ENCODE assay signal across 8 cellular contexts in the genomic region with DNA sequence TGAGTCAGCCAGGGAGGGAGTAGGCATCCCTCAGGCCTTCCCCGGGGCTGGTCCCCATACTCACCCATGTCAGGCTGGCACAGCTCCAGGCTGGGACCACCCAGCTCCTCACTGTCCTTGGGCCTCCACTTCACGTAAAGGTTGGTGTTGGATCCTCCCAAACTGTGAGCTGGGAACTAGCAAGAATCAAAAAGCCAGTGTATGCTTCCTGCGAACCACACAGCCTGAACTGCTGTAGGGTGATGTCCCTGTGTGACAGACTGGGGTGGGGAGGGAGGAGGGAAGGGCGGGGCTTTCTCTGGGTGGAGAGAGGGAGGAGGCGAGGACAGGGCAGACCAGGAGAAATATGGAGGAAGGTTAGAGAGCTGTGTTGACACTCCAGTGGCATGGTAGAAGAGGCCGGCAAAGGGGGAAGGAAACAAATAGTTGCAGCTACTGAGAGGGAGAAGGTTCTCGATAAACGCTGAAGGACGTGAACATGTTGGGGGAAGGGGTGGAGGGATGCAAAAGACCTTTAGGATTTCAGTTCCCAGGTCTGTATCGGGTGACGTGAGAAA. TPM values are rescaled to one million over a fixed set of nuclear protein-coding genes. Genes with fewer than 3 reads are reported as not detected.
DNase-seq lines count a peak whose midpoint lies in the region; ATAC-seq and TF ChIP-seq lines count a peak whose summit lies in the region.

No MANE protein-coding gene starts in this region.

- ATAC-seq in GM18867 (IDR thresholded peaks at IDR 0.05; ENCODE audit: unreplicated experiment) = peak; percentile 52
- ATAC-seq in HG03097 (IDR thresholded peaks at IDR 0.05; ENCODE audit: low FRiP score, unreplicated experiment) = peak; percentile 30
- ATAC-seq in activated B cell treated with CpG ODN at 0.5 μM for 24 hours (ENCODE audit: low read depth) = peak; percentile 64
- ATAC-seq in central memory CD8-positive, alpha-beta T cell (replicated peaks; ENCODE audit: extremely low read depth, poor library complexity, severe bottlenecking) = peak; percentile 76

- POLR2A ChIA-PET in A673 (lab: Charles Lee; ENCODE audit: low non-redundant PET) (interaction anchor here (0.9 to 1.0 kb wide), 2 partner anchors 52 to 115 kb away, joined by 3 to 4 read pairs; a partner anchor contains a TSS), activated B cell treated with CpG ODN at 0.5 μM for 24 hours (lab: Charles Lee) (interaction anchor here (0.5 to 6.1 kb wide), 33 partner anchors 9 to 953 kb away, joined by 3 to 96 read pairs (median 5); a partner anchor contains a TSS)

- H3K9me3 ChIP-seq in A673 (ENCODE audit: low read depth, low read length, poor library complexity, severe bottlenecking) = no peaks in the 10 kb centered on the region

- H3K27me3 Mint-ChIP-seq in activated B cell treated with CpG ODN at 0.5 μM for 24 hours = no peaks in the 10 kb centered on the region
- no peaks in the 10 kb centered on the region for H3K27me3 Mint-ChIP-seq in central memory CD8-positive, alpha-beta T cell

- DNase-seq in A673 (ENCODE audit: low spot score) (peak; percentile 94), NCI-H2196 (lab: John Stamatoyannopoulos, UW; ENCODE audit: unreplicated experiment) (peak; percentile 82), activated B cell treated with CpG ODN at 0.5 μM for 24 hours (peak; percentile 73), kidney epithelial cell (ENCODE audit: low read depth) (no peak)
- DNase-seq in central memory CD8-positive, alpha-beta T cell (ENCODE audit: low spot score in 2 of 2) = peak; percentile 40 to 57
- peak; percentile 41 to 73 for DNase-seq in stimulated activated CD4-positive, alpha-beta T cell treated with anti-CD3 and anti-CD28 coated beads, Interleukin-1b, Interleukin-23, amount 100 ng/mL, for 1 hour (ENCODE audit: low read depth in 2 of 2)

- H3K4me1 Mint-ChIP-seq in activated B cell treated with CpG ODN at 0.5 μM for 24 hours = peaks cover 71% of the 10 kb centered on the region
- peaks cover 59% of the 10 kb centered on the region for H3K4me1 Mint-ChIP-seq in central memory CD8-positive, alpha-beta T cell

- H3K27ac ChIP-seq in A673 (ENCODE audit: low read depth, low read length, poor library complexity, severe bottlenecking) = peak overlapping the region; percentile 78

- no peaks in the 10 kb centered on the region for H3K9me3 Mint-ChIP-seq in activated B cell treated with CpG ODN at 0.5 μM for 24 hours
- H3K9me3 Mint-ChIP-seq in central memory CD8-positive, alpha-beta T cell = no peaks in the 10 kb centered on the region

- H3K36me3 ChIP-seq in A673 (ENCODE audit: insufficient read depth, low read length, poor library complexity, severe bottlenecking) = peaks cover 41% of the 10 kb centered on the region
- H3K36me3 ChIP-seq in kidney epithelial cell (ENCODE audit: control insufficient read depth, insufficient read depth, low read length) = peaks cover 2% of the 10 kb centered on the region

- CTCF ChIA-PET in A673 (lab: Charles Lee) (interaction anchor here (0.6 to 1.8 kb wide), 22 partner anchors 8 to 475 kb away, joined by 3 to 20 read pairs (median 4); a partner anchor contains a TSS), activated B cell treated with CpG ODN at 0.5 μM for 24 hours (lab: Charles Lee) (interaction anchor here (0.8 to 2.3 kb wide), 30 partner anchors 10 to 476 kb away, joined by 3 to 55 read pairs (median 5); a partner anchor contains a TSS)

- H3K27me3 ChIP-seq in A673 (replicated peaks; ENCODE audit: insufficient read depth, low read depth, low read length, poor library complexity) = no peaks in the 10 kb centered on the region
- no peaks in the 10 kb centered on the region for H3K27me3 ChIP-seq in kidney epithelial cell (ENCODE audit: control insufficient read depth, insufficient read depth, low read length)

- H3K4me1 ChIP-seq in A673 (ENCODE audit: insufficient read depth, low read length, poor library complexity, severe bottlenecking) = peaks cover 41% of the 10 kb centered on the region

- H3K27ac Mint-ChIP-seq in activated B cell treated with CpG ODN at 0.5 μM for 24 hours = peak overlapping the region; percentile 97
- H3K27ac Mint-ChIP-seq in central memory CD8-positive, alpha-beta T cell (ENCODE audit: low read depth) = peak overlapping the region; percentile 94

- H3K4me3 ChIP-seq in A673 (ENCODE audit: low read depth, low read length, poor library complexity, severe bottlenecking) (peak overlapping the region; percentile 77), kidney epithelial cell (ENCODE audit: low read depth, low read length) (peak overlapping the region; percentile 86)

- peaks cover 39% of the 10 kb centered on the region for H3K36me3 Mint-ChIP-seq in activated B cell treated with CpG ODN at 0.5 μM for 24 hours (ENCODE audit: low read depth)
- H3K36me3 Mint-ChIP-seq in central memory CD8-positive, alpha-beta T cell (ENCODE audit: insufficient read depth) = peaks cover 54% of the 10 kb centered on the region

- H3K4me3 Mint-ChIP-seq in activated B cell treated with CpG ODN at 0.5 μM for 24 hours = peak overlapping the region; percentile 96
- peak overlapping the region; percentile 98 for H3K4me3 Mint-ChIP-seq in central memory CD8-positive, alpha-beta T cell

- no TSS peak for BruUV-seq in A673 (replicated peaks; lab: Mats Ljungman, UMichigan)

- TF ChIP-seq CTCF in A673 (conservative IDR thresholded peaks at IDR 0.05; ENCODE audit: low read depth, low read length) (no peak), activated B cell treated with CpG ODN at 0.5 μM for 24 hours (IDR thresholded peaks at IDR 0.05) (no peak), kidney epithelial cell (IDR thresholded peaks at IDR 0.05; ENCODE audit: insufficient read depth, low read length, poor library complexity, severe bottlenecking) (no peak)

- intact Hi-C loops in A673 (cut with micrococcal nuclease; ENCODE audit: unreplicated experiment) (loop anchor here (5.0 to 10.0 kb wide), 3 partner anchors 124 to 521 kb away; a partner anchor contains a TSS), activated B cell treated with CpG ODN at 0.5 μM for 24 hours (cut with micrococcal nuclease) (loop anchor here (1.0 to 10.0 kb wide), 14 partner anchors 8 to 664 kb away; a partner anchor contains a TSS)

RNA-seq across cellular contexts. Expression of a gene that starts 6.1 kb away (rescaled TPM):
- 126 and 139 TPM in 2 replicates for total RNA-seq in A673 (2021)
- 153 and 192 TPM in 2 replicates for total RNA-seq in activated B cell treated with CpG ODN at 0.5 μM for 24 hours
- total RNA-seq in kidney epithelial cell = 37.9 and 49.9 TPM in 2 replicates

RNA-seq across cellular contexts. Expression of a gene that starts 9.6 kb away (rescaled TPM):
- total RNA-seq in A673 (2021) = 1,089 and 1,126 TPM in 2 replicates
- 499 and 503 TPM in 2 replicates for total RNA-seq in activated B cell treated with CpG ODN at 0.5 μM for 24 hours
- total RNA-seq in kidney epithelial cell = 399 and 419 TPM in 2 replicates

RNA-seq across cellular contexts. Expression of a gene that starts 51.9 kb away (rescaled TPM):
- total RNA-seq in A673 (2021) (413 and 450 TPM in 2 replicates), activated B cell treated with CpG ODN at 0.5 μM for 24 hours (183 and 185 TPM in 2 replicates), kidney epithelial cell (114 and 119 TPM in 2 replicates)
